ENCODE assay signal across 14 cellular contexts in genomic region chrX:10085223-10085622, GRCh38.
DNase-seq lines count a peak whose midpoint lies in the region; ATAC-seq and TF ChIP-seq lines count a peak whose summit lies in the region.
"Had no signal": no experiment of that assay in that cellular context is flagged by ENCODE, and none has a peak within 500 bp of the region (broad histone marks: within the 10 kb centered on the region; RNA-seq: fewer than 3 reads in every experiment).

No MANE protein-coding gene starts in this region.

- 36 to 83% methylated on average over 1 of the region's 1 CpG for WGBS in sigmoid colon, 2 donors

- H3K4me3 Mint-ChIP-seq in activated CD8-positive, alpha-beta memory T cell treated with anti-CD3 and anti-CD28 coated beads, Interleukin-2, amount 10 ng/mL, durations not matched to agents 7 days and 5 days = no peak overlapping the region
- peak overlapping the region; percentile 12 for H3K4me3 Mint-ChIP-seq in activated CD8-positive, alpha-beta T cell treated with anti-CD3 and anti-CD28 coated beads, Interleukin-2, amount 10 ng/mL, durations not matched to agents 7 days and 5 days

- no peak for TF ChIP-seq POLR2A in sigmoid colon (IDR thresholded peaks at IDR 0.05)

- no peaks in the 10 kb centered on the region for H3K9me3 ChIP-seq in sigmoid colon
- H3K9me3 ChIP-seq: ovary, upper lobe of right lung had no signal

- H3K27me3 Mint-ChIP-seq in activated CD8-positive, alpha-beta memory T cell treated with anti-CD3 and anti-CD28 coated beads, Interleukin-2, amount 10 ng/mL, durations not matched to agents 7 days and 5 days = no peaks in the 10 kb centered on the region
- no peaks in the 10 kb centered on the region for H3K27me3 Mint-ChIP-seq in activated CD8-positive, alpha-beta T cell treated with anti-CD3 and anti-CD28 coated beads, Interleukin-2, amount 10 ng/mL, durations not matched to agents 7 days and 5 days (ENCODE audit: low read depth)

- H3K27ac ChIP-seq in sigmoid colon = peak overlapping the region; percentile 69 to 80 (median 75)
- H3K27ac ChIP-seq: ovary, upper lobe of right lung had no signal

- DNase-seq in activated CD8-positive, alpha-beta memory T cell treated with anti-CD3 and anti-CD28 coated beads, Interleukin-2, amount 10 ng/mL, durations not matched to agents 7 days and 5 days = peak; percentile 42
- no peak for DNase-seq in activated CD8-positive, alpha-beta memory T cell treated with anti-CD3 and anti-CD28 coated beads for 24 hours
- DNase-seq in activated CD8-positive, alpha-beta T cell treated with anti-CD3 and anti-CD28 coated beads, Interleukin-2, amount 10 ng/mL, durations not matched to agents 7 days and 5 days = peak; percentile 37
- DNase-seq in sigmoid colon (no peak), NCI-H128 (lab: John Stamatoyannopoulos, UW; ENCODE audit: unreplicated experiment) (no peak)
- DNase-seq in activated CD4-positive, CD25-positive, alpha-beta regulatory T cell treated with anti-CD3 and anti-CD28 coated beads, Interleukin-2, amount 50 U/mL, for 72 hours = no peak
- DNase-seq in stimulated activated CD4-positive, alpha-beta T cell treated with anti-CD3 and anti-CD28 coated beads, Interleukin-1b, Interleukin-23, amount 100 ng/mL, for 48 hours = no peak
- DNase-seq: ACHN; NCI-H1092 treated with DMSO at 0.1 percent for 48 hours; NK-92 treated with Interleukin-12 subunit alpha and Interleukin-12 subunit beta, amount 100 ng/mL, for 24 hours; ovary; T1000; upper lobe of right lung had no signal

- CTCF ChIA-PET in activated CD8-positive, alpha-beta memory T cell treated with anti-CD3 and anti-CD28 coated beads, Interleukin-2, amount 10 ng/mL, durations not matched to agents 7 days and 5 days (lab: Charles Lee) = interaction anchor here (0.6 to 5.7 kb wide), 5 partner anchors 10 to 82 kb away, joined by 3 to 47 read pairs (median 5); no protein-coding TSS in a partner anchor
- CTCF ChIA-PET in activated CD8-positive, alpha-beta T cell treated with anti-CD3 and anti-CD28 coated beads, Interleukin-2, amount 10 ng/mL, durations not matched to agents 7 days and 5 days (lab: Charles Lee) = interaction anchor here (0.7 to 2.9 kb wide), 5 partner anchors 26 to 88 kb away, joined by 3 to 15 read pairs (median 4); no protein-coding TSS in a partner anchor

- peak; percentile 54 for ATAC-seq in activated CD8-positive, alpha-beta memory T cell treated with anti-CD3 and anti-CD28 coated beads, Interleukin-2, amount 10 ng/mL, durations not matched to agents 7 days and 5 days
- ATAC-seq in HG03175 (IDR thresholded peaks at IDR 0.05; ENCODE audit: unreplicated experiment) = peak; percentile 48
- ATAC-seq in activated CD8-positive, alpha-beta T cell treated with anti-CD3 and anti-CD28 coated beads, Interleukin-2, amount 10 ng/mL, durations not matched to agents 7 days and 5 days = peak; percentile 70
- ATAC-seq: upper lobe of right lung had no signal

- no peaks in the 10 kb centered on the region for H3K36me3 ChIP-seq in sigmoid colon
- H3K36me3 ChIP-seq: ovary, upper lobe of right lung had no signal

- intact Hi-C loops in sigmoid colon (cut with DNase I) = no loop called here

- H3K4me1 Mint-ChIP-seq in activated CD8-positive, alpha-beta memory T cell treated with anti-CD3 and anti-CD28 coated beads, Interleukin-2, amount 10 ng/mL, durations not matched to agents 7 days and 5 days = peaks cover 42% of the 10 kb centered on the region
- peaks cover 48% of the 10 kb centered on the region for H3K4me1 Mint-ChIP-seq in activated CD8-positive, alpha-beta T cell treated with anti-CD3 and anti-CD28 coated beads, Interleukin-2, amount 10 ng/mL, durations not matched to agents 7 days and 5 days (ENCODE audit: low read depth)

- TF ChIP-seq CTCF in sigmoid colon (IDR thresholded peaks at IDR 0.05) = no peak

- H3K4me3 ChIP-seq in sigmoid colon = no peak overlapping the region
- H3K4me3 ChIP-seq: ovary, upper lobe of right lung had no signal

- peak overlapping the region; percentile 77 for H3K27ac Mint-ChIP-seq in activated CD8-positive, alpha-beta memory T cell treated with anti-CD3 and anti-CD28 coated beads, Interleukin-2, amount 10 ng/mL, durations not matched to agents 7 days and 5 days
- H3K27ac Mint-ChIP-seq in activated CD8-positive, alpha-beta T cell treated with anti-CD3 and anti-CD28 coated beads, Interleukin-2, amount 10 ng/mL, durations not matched to agents 7 days and 5 days = peak overlapping the region; percentile 69

- TF ChIP-seq EP300 in sigmoid colon (IDR thresholded peaks at IDR 0.05) = no peak

- POLR2A ChIA-PET in activated CD8-positive, alpha-beta T cell treated with anti-CD3 and anti-CD28 coated beads, Interleukin-2, amount 10 ng/mL, durations not matched to agents 7 days and 5 days (lab: Charles Lee) = interaction anchor here (4.1 kb wide), 1 partner anchor 26 kb away, joined by 22 read pairs; no protein-coding TSS in a partner anchor

- H3K36me3 Mint-ChIP-seq in activated CD8-positive, alpha-beta memory T cell treated with anti-CD3 and anti-CD28 coated beads, Interleukin-2, amount 10 ng/mL, durations not matched to agents 7 days and 5 days = peaks cover 9% of the 10 kb centered on the region
- H3K36me3 Mint-ChIP-seq in activated CD8-positive, alpha-beta T cell treated with anti-CD3 and anti-CD28 coated beads, Interleukin-2, amount 10 ng/mL, durations not matched to agents 7 days and 5 days (ENCODE audit: low read depth) = peaks cover 17% of the 10 kb centered on the region

- no peaks in the 10 kb centered on the region for H3K27me3 ChIP-seq in sigmoid colon
- H3K27me3 ChIP-seq: ovary, upper lobe of right lung had no signal

- H3K9me3 Mint-ChIP-seq in activated CD8-positive, alpha-beta memory T cell treated with anti-CD3 and anti-CD28 coated beads, Interleukin-2, amount 10 ng/mL, durations not matched to agents 7 days and 5 days (ENCODE audit: low read depth) = no peaks in the 10 kb centered on the region
- no peaks in the 10 kb centered on the region for H3K9me3 Mint-ChIP-seq in activated CD8-positive, alpha-beta T cell treated with anti-CD3 and anti-CD28 coated beads, Interleukin-2, amount 10 ng/mL, durations not matched to agents 7 days and 5 days (ENCODE audit: insufficient read depth)

- peaks cover 0 to 66% (median 46%) of the 10 kb centered on the region in 4 donors for H3K4me1 ChIP-seq in sigmoid colon

Comparison
In these comparisons a context has a peak if more than half of its experiments do, and no peak if none do; other contexts are left out.
1. DNase-seq: peak in activated CD8-positive, alpha-beta memory T cell treated with anti-CD3 and anti-CD28 coated beads, Interleukin-2, amount 10 ng/mL, durations not matched to agents 7 days and 5 days (single experiment) and activated CD8-positive, alpha-beta T cell treated with anti-CD3 and anti-CD28 coated beads, Interleukin-2, amount 10 ng/mL, durations not matched to agents 7 days and 5 days (single experiment); none in activated CD8-positive, alpha-beta memory T cell treated with anti-CD3 and anti-CD28 coated beads for 24 hours (single experiment), sigmoid colon (single experiment), activated CD4-positive, CD25-positive, alpha-beta regulatory T cell treated with anti-CD3 and anti-CD28 coated beads, Interleukin-2, amount 50 U/mL, for 72 hours (single experiment), stimulated activated CD4-positive, alpha-beta T cell treated with anti-CD3 and anti-CD28 coated beads, Interleukin-1b, Interleukin-23, amount 100 ng/mL, for 48 hours (single experiment) and NCI-H128 (single experiment).
2. Peak in every context shown above with its lines, with median percentiles within 50 percentile points of each other: ATAC-seq.